In genomic region chr11:77617892-77618291, GRCh38 we compare ENCODE assay signal across 33 cellular contexts. TPM values are rescaled to one million over a fixed set of nuclear protein-coding genes. Genes with fewer than 3 reads are reported as not detected.
DNase-seq lines count a peak whose midpoint lies in the region; ATAC-seq, FAIRE-seq and TF ChIP-seq lines count a peak whose summit lies in the region.
"Had no signal": no experiment of that assay in that cellular context is flagged by ENCODE, and none has a peak within 500 bp of the region (broad histone marks: within the 10 kb centered on the region; RNA-seq: fewer than 3 reads in every experiment).

No MANE protein-coding gene starts in this region.

- H3K9me3 ChIP-seq in HepG2 (ENCODE audit: low read length) (no peaks in the 10 kb centered on the region), right lobe of liver (no peaks in the 10 kb centered on the region)
- H3K9me3 ChIP-seq: ascending aorta, pancreas, upper lobe of right lung had no signal

- H3K36me3 ChIP-seq in HepG2 (replicated peaks in 1 of 2; ENCODE audit: control insufficient read depth in 1 of 2, insufficient read depth in 2 of 2, low read length in 2 of 2) (peaks cover 10 to 61% of the 10 kb centered on the region in 2 experiments), right lobe of liver (peaks cover 0 to 65% (median 23%) of the 10 kb centered on the region in 4 donors)

- 96% methylated on average over 3 of the region's 3 CpGs for WGBS in HepG2 (ENCODE audit: low lambda C conversion rate)
- 80% methylated on average over 1 of the region's 3 CpGs for WGBS in right lobe of liver (ENCODE audit: insufficient coverage, low coverage, low lambda C conversion rate, missing lambda C conversion rate)

- no peak for DNase-seq in HepG2 (ENCODE audit: low spot score)
- DNase-seq in right lobe of liver, result no peak
- DNase-seq in amniotic epithelial cell (ENCODE audit: low read depth), result peak; percentile 61
- peak; percentile 52 for DNase-seq in iris pigment epithelial cell (ENCODE audit: low read depth)
- no peak for DNase-seq in Kasumi-1 (lab: John Stamatoyannopoulos, UW)
- DNase-seq in NOMO-1 (lab: John Stamatoyannopoulos, UW; ENCODE audit: unreplicated experiment in 2 of 2), result no peak
- DNase-seq: activated CD4-positive, alpha-beta T cell treated with anti-CD3 and anti-CD28 coated beads, Interleukin-2, amount 10 ng/mL, durations not matched to agents 7 days and 5 days; activated effector memory CD4-positive, alpha-beta T cell treated with anti-CD3 and anti-CD28 coated beads, Interleukin-2, amount 50 U/mL, for 16 hours; activated T-cell treated with anti-CD3 and anti-CD28 coated beads, Interleukin-2, amount 50 U/mL, for 24 hours; AML-193; CD4-positive, alpha-beta T cell; DND-41; effector memory CD4-positive, alpha-beta T cell; H7; NCI-H1417 treated with DMSO at 0.1 percent for 48 hours; NCI-H2029 treated with DMSO at 0.1 percent for 48 hours; NCI-H226; NCI-H69; pancreas; stimulated activated CD4-positive, alpha-beta T cell treated with anti-CD3 and anti-CD28 coated beads, Interleukin-1b, Interleukin-23, amount 100 ng/mL, for 48 hours; stimulated activated naive CD4-positive, alpha-beta T cell treated with Interleukin-2 at 50 U/mL for 16 hours; upper lobe of right lung had no signal

- no peak overlapping the region for H2AFZ ChIP-seq in HepG2 (ENCODE audit: low read length)

- BruUV-seq in HepG2 (replicated peaks; lab: Mats Ljungman, UMichigan), result TSS peak; percentile 13

- POLR2A ChIA-PET in HepG2 (lab: Yijun Ruan, JAX), result no interaction called here

- H3K4me1 ChIP-seq in HepG2 (ENCODE audit: insufficient read depth, low read length) (no peaks in the 10 kb centered on the region), right lobe of liver (no peaks in the 10 kb centered on the region)
- H3K4me1 ChIP-seq: ascending aorta, pancreas, upper lobe of right lung had no signal

- no peak for TF ChIP-seq EP300 in HepG2 (IDR thresholded peaks at IDR 0.05; ENCODE audit: low read depth in 2 of 2, low read length in 2 of 2)
- TF ChIP-seq EP300 in HepG2 (CRISPR knock-in tag; IDR thresholded peaks at IDR 0.05; ENCODE audit: borderline replicate concordance), result no peak

- no peak overlapping the region for H3K4me2 ChIP-seq in HepG2 (ENCODE audit: low read depth, low read length)

- CTCF ChIA-PET in HepG2 (lab: Yijun Ruan, JAX; ENCODE audit: low intra/inter-chr PET ratio, low total read pairs), result no interaction called here

- H3K4me3 ChIP-seq in HepG2 (replicated peaks in 1 of 3; ENCODE audit: insufficient read depth in 1 of 3, low read depth in 2 of 3, low read length in 3 of 3), result no peak overlapping the region
- no peak overlapping the region for H3K4me3 ChIP-seq in right lobe of liver
- H3K4me3 ChIP-seq: ascending aorta, coronary artery, lung, pancreas, upper lobe of right lung had no signal

- no peak for FAIRE-seq in HepG2 (lab: Jason Lieb, UNC)
- FAIRE-seq: D721Med, frontal cortex, GM18507, GM19239, pancreas had no signal

- intact Hi-C loops in HepG2 (cut with micrococcal nuclease; ENCODE audit: unreplicated experiment), result loop anchor here (5.0 kb wide), 1 partner anchor 421 kb away; no protein-coding TSS in a partner anchor
- intact Hi-C loops in right lobe of liver (cut with DNase I), result no loop called here

- TF ChIP-seq POLR2A in HepG2 (IDR thresholded peaks at IDR 0.05; ENCODE audit: insufficient read depth in 1 of 2, low read depth in 2 of 2, low read length in 2 of 2), result no peak
- no peak for TF ChIP-seq POLR2A in right lobe of liver (IDR thresholded peaks at IDR 0.05)

- TF ChIP-seq CTCF in HepG2 (CRISPR knock-in tag; IDR thresholded peaks at IDR 0.05), result no peak
- TF ChIP-seq CTCF in right lobe of liver (IDR thresholded peaks at IDR 0.05), result no peak

- H3K9ac ChIP-seq in HepG2 (ENCODE audit: insufficient read depth, low read depth, low read length), result no peak overlapping the region

- H4K20me1 ChIP-seq in HepG2 (ENCODE audit: insufficient read depth, low read length), result no peaks in the 10 kb centered on the region

- no peak overlapping the region for H3K27ac ChIP-seq in HepG2 (ENCODE audit: extremely low read length, insufficient read depth, low read length)
- no peak overlapping the region for H3K27ac ChIP-seq in right lobe of liver
- H3K27ac ChIP-seq: 22Rv1, ascending aorta, coronary artery, HL-60, pancreas, upper lobe of right lung had no signal

- ATAC-seq in HepG2, result no peak
- ATAC-seq in right lobe of liver, result no peak
- no peak for ATAC-seq in GM19328 (IDR thresholded peaks at IDR 0.05; ENCODE audit: unreplicated experiment)
- no peak for ATAC-seq in GM18867 (IDR thresholded peaks at IDR 0.05; ENCODE audit: unreplicated experiment)
- ATAC-seq: pancreas, upper lobe of right lung had no signal

- TF ChIP-seq RAD21 in HepG2 (CRISPR knock-in tag; IDR thresholded peaks at IDR 0.05), result no peak

- no peaks in the 10 kb centered on the region for H3K79me2 ChIP-seq in HepG2 (ENCODE audit: insufficient read depth, low read length)

- in situ Hi-C loops in HepG2 (cut with HindIII; ENCODE audit: extremely low pct_ligation_motif_present, low pct_unique_long_range_greater_than_20kb), result no loop called here

- H3K27me3 ChIP-seq in HepG2 (ENCODE audit: control insufficient read depth in 1 of 2, insufficient read depth in 2 of 2, low read length in 2 of 2) (no peaks in the 10 kb centered on the region), right lobe of liver (no peaks in the 10 kb centered on the region)
- H3K27me3 ChIP-seq: ascending aorta, pancreas, upper lobe of right lung had no signal

TF ChIP-seq in HepG2, 621 proteins besides CTCF, POLR2A, EP300 and RAD21:
- TF ChIP-seq FOXA3 (CRISPR knock-in tag; IDR thresholded peaks at IDR 0.05) (no peak), ZNF225 (CRISPR knock-in tag; IDR thresholded peaks at IDR 0.05) (no peak), ZNF232 (CRISPR knock-in tag; IDR thresholded peaks at IDR 0.05; ENCODE audit: borderline replicate concordance) (no peak), RELA (CRISPR knock-in tag; IDR thresholded peaks at IDR 0.05) (no peak), SP4 (CRISPR knock-in tag; IDR thresholded peaks at IDR 0.05) (no peak)
TF ChIP-seq in HepG2: peak in this region for 0.

RNA-seq across cellular contexts. Expression of gene CLNS1A, which starts 19.7 kb away (rescaled TPM):
- total RNA-seq in HepG2 (2016; rRNA removed; fragmentation: Illumina TruSeq; extraction: Trizol), result 219 and 267 TPM in 2 replicates
- 108 and 110 TPM in 2 replicates for total RNA-seq in HepG2 (2016; cell fraction: cytosol; rRNA removed; fragmentation: Illumina TruSeq; extraction: Trizol; ENCODE audit: low read depth)
- 222 and 256 TPM in 2 replicates for total RNA-seq in HepG2 (2016; cell fraction: insoluble cytoplasmic fraction; rRNA removed; fragmentation: Illumina TruSeq; extraction: Trizol)
- 126 and 131 TPM in 2 replicates for total RNA-seq in HepG2 (2016; cell fraction: membrane; rRNA removed; fragmentation: Illumina TruSeq; extraction: Trizol)
- total RNA-seq in HepG2 (2016; cell fraction: nucleus; rRNA removed; fragmentation: Illumina TruSeq; extraction: Trizol), result 78.7 and 91.3 TPM in 2 replicates
- polyA plus RNA-seq in HepG2 (2011; rRNA removed), result 130 and 158 TPM in 2 replicates
- polyA plus RNA-seq in HepG2 (2011; cell fraction: cytosol; rRNA removed), result 98.7 and 135 TPM in 2 replicates
- polyA plus RNA-seq in HepG2 (2011; cell fraction: nucleus; rRNA removed), result 33.7 and 50.7 TPM in 2 replicates
- 170 and 180 TPM in 2 replicates for polyA plus RNA-seq in HepG2 (2012)
- polyA plus RNA-seq in HepG2 (2016; cell fraction: cytosol; fragmentation: Illumina TruSeq; extraction: Trizol; ENCODE audit: low read depth), result 55.2 and 55.5 TPM in 2 replicates
- 255 and 262 TPM in 2 replicates for polyA plus RNA-seq in HepG2 (2016; cell fraction: insoluble cytoplasmic fraction; fragmentation: Illumina TruSeq; extraction: Trizol; ENCODE audit: low read depth)
- 99.8 and 107 TPM in 2 replicates for polyA plus RNA-seq in HepG2 (2016; cell fraction: membrane; fragmentation: Illumina TruSeq; extraction: Trizol; ENCODE audit: low read depth)
- polyA plus RNA-seq in HepG2 (2016; cell fraction: nucleus; fragmentation: Illumina TruSeq; extraction: Trizol; ENCODE audit: insufficient read depth, low read depth), result 117 and 123 TPM in 2 replicates
- polyA minus RNA-seq in HepG2 (2011; rRNA and poly(A)+ RNA removed; ENCODE audit: low replicate concordance), result 67.3 and 108 TPM in 2 replicates
- polyA minus RNA-seq in HepG2 (2011; cell fraction: cytosol; rRNA and poly(A)+ RNA removed), result 78.1 and 86.3 TPM in 2 replicates
- 93.0 and 124 TPM in 2 replicates for polyA minus RNA-seq in HepG2 (2011; cell fraction: nucleus; rRNA and poly(A)+ RNA removed)
- total RNA-seq in right lobe of liver, result 10 to 100 TPM; 41.2 to 86.8 (median 64.1) TPM

RNA-seq across cellular contexts. Expression of gene AQP11, which starts 28.1 kb away (rescaled TPM):
- 8.5 and 15.3 TPM in 2 replicates for total RNA-seq in HepG2 (2016; rRNA removed; fragmentation: Illumina TruSeq; extraction: Trizol)
- total RNA-seq in HepG2 (2016; cell fraction: cytosol; rRNA removed; fragmentation: Illumina TruSeq; extraction: Trizol; ENCODE audit: low read depth), result 6.5 and 7.9 TPM in 2 replicates
- total RNA-seq in HepG2 (2016; cell fraction: insoluble cytoplasmic fraction; rRNA removed; fragmentation: Illumina TruSeq; extraction: Trizol), result 9.4 and 15.2 TPM in 2 replicates
- total RNA-seq in HepG2 (2016; cell fraction: membrane; rRNA removed; fragmentation: Illumina TruSeq; extraction: Trizol), result 10.0 and 11.2 TPM in 2 replicates
- total RNA-seq in HepG2 (2016; cell fraction: nucleus; rRNA removed; fragmentation: Illumina TruSeq; extraction: Trizol), result 15.0 and 16.5 TPM in 2 replicates
- 10.4 and 12.2 TPM in 2 replicates for polyA plus RNA-seq in HepG2 (2011; rRNA removed)
- polyA plus RNA-seq in HepG2 (2011; cell fraction: cytosol; rRNA removed), result 11.8 and 12.5 TPM in 2 replicates
- 17.3 and 18.8 TPM in 2 replicates for polyA plus RNA-seq in HepG2 (2011; cell fraction: nucleus; rRNA removed)
- polyA plus RNA-seq in HepG2 (2012), result 10.4 and 11.2 TPM in 2 replicates
- 6.8 and 8.5 TPM in 2 replicates for polyA plus RNA-seq in HepG2 (2016; cell fraction: cytosol; fragmentation: Illumina TruSeq; extraction: Trizol; ENCODE audit: low read depth)
- 10.0 and 10.3 TPM in 2 replicates for polyA plus RNA-seq in HepG2 (2016; cell fraction: insoluble cytoplasmic fraction; fragmentation: Illumina TruSeq; extraction: Trizol; ENCODE audit: low read depth)
- polyA plus RNA-seq in HepG2 (2016; cell fraction: membrane; fragmentation: Illumina TruSeq; extraction: Trizol; ENCODE audit: low read depth), result 8.8 and 9.2 TPM in 2 replicates
- 18.5 and 20.1 TPM in 2 replicates for polyA plus RNA-seq in HepG2 (2016; cell fraction: nucleus; fragmentation: Illumina TruSeq; extraction: Trizol; ENCODE audit: insufficient read depth, low read depth)
- polyA minus RNA-seq in HepG2 (2011; rRNA and poly(A)+ RNA removed; ENCODE audit: low replicate concordance), result 0.47 and 27.9 TPM in 2 replicates
- 8.8 and 10.0 TPM in 2 replicates for polyA minus RNA-seq in HepG2 (2011; cell fraction: cytosol; rRNA and poly(A)+ RNA removed)
- polyA minus RNA-seq in HepG2 (2011; cell fraction: nucleus; rRNA and poly(A)+ RNA removed), result 7.5 and 7.7 TPM in 2 replicates
- total RNA-seq in right lobe of liver, result 10 to 100 TPM in 1 of 6 experiments, 1 to 10 TPM in 5; 3.9 to 11.9 (median 6.5) TPM
- total RNA-seq: CD4-positive, alpha-beta T cell had no signal

Comparison
In these comparisons a context has a peak if more than half of its experiments do, and no peak if none do; other contexts are left out.
1. DNase-seq: peak in amniotic epithelial cell (single experiment) and iris pigment epithelial cell (single experiment); none in HepG2 (single experiment), right lobe of liver (0 of 3), Kasumi-1 (0 of 2) and NOMO-1 (0 of 2).